1 cellular context compared by ENCODE assay signal in the genomic region with DNA sequence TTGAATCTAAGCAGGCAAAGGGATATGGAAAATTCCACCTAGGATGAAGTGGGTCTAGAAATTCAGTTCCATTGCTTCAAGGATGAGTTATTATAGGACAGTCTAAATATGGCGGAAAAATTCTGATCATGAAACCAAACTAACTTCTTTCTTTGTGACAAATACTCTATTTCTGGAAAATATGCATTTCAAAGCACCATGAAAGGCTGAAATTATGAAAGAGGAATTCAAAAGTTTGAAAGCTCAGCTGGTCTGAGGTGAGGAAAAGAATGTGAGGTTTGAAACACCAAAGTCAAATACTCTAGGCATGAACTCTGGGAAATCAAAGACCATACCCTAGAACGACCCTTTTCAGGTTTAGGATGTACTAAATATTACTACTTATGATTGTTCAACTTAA.
TF ChIP-seq lines count a peak whose summit lies in the region.

No MANE protein-coding gene starts in this region.

TF ChIP-seq in endothelial cell of umbilical vein, 7 proteins besides CTCF, POLR2A, EP300 and RAD21:
- TF ChIP-seq MYC (IDR thresholded peaks at IDR 0.05; ENCODE audit: low read depth, low read length) (no peak), POLR2AphosphoS5 (IDR thresholded peaks at IDR 0.05; ENCODE audit: insufficient read depth, low read depth, low read length) (no peak)
